In the genomic region with DNA sequence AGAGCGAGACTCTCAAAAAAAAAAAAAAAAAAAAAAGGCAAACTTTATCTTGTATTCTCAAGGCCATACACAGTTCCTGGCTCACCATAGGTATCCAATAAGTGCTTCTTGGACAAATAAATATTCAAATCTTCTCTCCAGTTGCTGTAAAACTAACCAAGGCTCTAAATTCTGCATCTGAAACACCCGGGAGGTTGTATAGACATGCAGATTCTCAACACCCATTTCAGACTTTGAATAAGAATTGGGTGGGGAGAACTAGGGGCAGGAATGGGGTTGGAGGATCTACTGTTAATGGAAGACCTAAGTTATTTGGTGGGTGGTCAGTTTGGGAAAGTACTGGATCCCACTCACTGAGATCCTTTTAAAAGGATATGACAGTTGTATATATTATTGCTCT, we compare ENCODE assay signal across 1 cellular context.
TF ChIP-seq lines count a peak whose summit lies in the region.

No MANE protein-coding gene starts in this region.

TF ChIP-seq in H1, 55 proteins besides CTCF, POLR2A, EP300 and RAD21:
- TF ChIP-seq GTF2F1 (IDR thresholded peaks at IDR 0.05; ENCODE audit: borderline replicate concordance, low read depth, low read length) = no peak
- no peak for TF ChIP-seq RBBP5 (IDR thresholded peaks at IDR 0.05; ENCODE audit: borderline replicate concordance, low read depth, low read length)
- TF ChIP-seq ASH2L (IDR thresholded peaks at IDR 0.05; ENCODE audit: low read length) = no peak
- TF ChIP-seq SP2 (IDR thresholded peaks at IDR 0.05; ENCODE audit: low read length) = no peak
- TF ChIP-seq TEAD4 (IDR thresholded peaks at IDR 0.05; ENCODE audit: low read depth, low read length) = no peak
- TF ChIP-seq ZNF274 (IDR thresholded peaks at IDR 0.05; ENCODE audit: borderline replicate concordance, extremely low read depth, low read length) = no peak
- no peak for TF ChIP-seq NANOG (IDR thresholded peaks at IDR 0.05; ENCODE audit: insufficient read depth, low read depth, low read length, poor library complexity, severe bottlenecking)
- peak; percentile 68 for TF ChIP-seq CHD7 (IDR thresholded peaks at IDR 0.05; ENCODE audit: insufficient replicate concordance, low read length)
- TF ChIP-seq POLR2AphosphoS5 (IDR thresholded peaks at IDR 0.05; ENCODE audit: low read depth, low read length) = no peak
- no peak for TF ChIP-seq KDM4A (IDR thresholded peaks at IDR 0.05; ENCODE audit: low read depth, low read length, severe bottlenecking)
- TF ChIP-seq PHF8 (conservative IDR thresholded peaks at IDR 0.05; ENCODE audit: low read depth, low read length) = no peak
- TF ChIP-seq SUZ12 (IDR thresholded peaks at IDR 0.05; ENCODE audit: low read length) = no peak
- TF ChIP-seq JUN (IDR thresholded peaks at IDR 0.05; ENCODE audit: low read depth, low read length) = no peak
- TF ChIP-seq BCL11A (IDR thresholded peaks at IDR 0.05; ENCODE audit: low read depth in 2 of 2, low read length in 2 of 2) = peak in 1 of 2 experiments; percentile 72
- TF ChIP-seq SAP30 (IDR thresholded peaks at IDR 0.05; ENCODE audit: insufficient read depth, insufficient replicate concordance, low read length) = no peak
- no peak for TF ChIP-seq CHD2 (IDR thresholded peaks at IDR 0.05; ENCODE audit: low read length)
- TF ChIP-seq POU5F1 (IDR thresholded peaks at IDR 0.05; ENCODE audit: low read depth, low read length) = peak; percentile 78; the same call in 1 of the 2 replicates
- TF ChIP-seq CTBP2 (IDR thresholded peaks at IDR 0.05; ENCODE audit: borderline replicate concordance, insufficient read depth, insufficient read length, low read length) = no peak
- TF ChIP-seq SP4 (IDR thresholded peaks at IDR 0.05; ENCODE audit: low read length) = no peak
- no peak for TF ChIP-seq TBP (IDR thresholded peaks at IDR 0.05; ENCODE audit: low read depth, low read length)
- TF ChIP-seq, protein P1, sequence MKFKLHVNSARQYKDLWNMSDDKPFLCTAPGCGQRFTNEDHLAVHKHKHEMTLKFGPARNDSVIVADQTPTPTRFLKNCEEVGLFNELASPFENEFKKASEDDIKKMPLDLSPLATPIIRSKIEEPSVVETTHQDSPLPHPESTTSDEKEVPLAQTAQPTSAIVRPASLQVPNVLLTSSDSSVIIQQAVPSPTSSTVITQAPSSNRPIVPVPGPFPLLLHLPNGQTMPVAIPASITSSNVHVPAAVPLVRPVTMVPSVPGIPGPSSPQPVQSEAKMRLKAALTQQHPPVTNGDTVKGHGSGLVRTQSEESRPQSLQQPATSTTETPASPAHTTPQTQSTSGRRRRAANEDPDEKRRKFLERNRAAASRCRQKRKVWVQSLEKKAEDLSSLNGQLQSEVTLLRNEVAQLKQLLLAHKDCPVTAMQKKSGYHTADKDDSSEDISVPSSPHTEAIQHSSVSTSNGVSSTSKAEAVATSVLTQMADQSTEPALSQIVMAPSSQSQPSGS (IDR thresholded peaks at IDR 0.05; ENCODE audit: low read length) = no peak
- no peak for TF ChIP-seq KDM5A (IDR thresholded peaks at IDR 0.05; ENCODE audit: low read length)
- TF ChIP-seq NRF1 (IDR thresholded peaks at IDR 0.05; ENCODE audit: low read depth, low read length) = no peak
- TF ChIP-seq BACH1 (IDR thresholded peaks at IDR 0.05; ENCODE audit: low read length) = no peak
- TF ChIP-seq SIX5 (IDR thresholded peaks at IDR 0.05; ENCODE audit: low read depth, low read length) = no peak
- TF ChIP-seq CBX5 (IDR thresholded peaks at IDR 0.05; ENCODE audit: low read depth, low read length) = no peak
- TF ChIP-seq ATF3 (IDR thresholded peaks at IDR 0.05; ENCODE audit: insufficient read depth, low read depth, low read length) = no peak
- TF ChIP-seq KDM1A (IDR thresholded peaks at IDR 0.05; ENCODE audit: borderline replicate concordance, low read length) = no peak
- no peak for TF ChIP-seq EGR1 (IDR thresholded peaks at IDR 0.05; ENCODE audit: borderline replicate concordance, low read depth, low read length)
- TF ChIP-seq HDAC2 (IDR thresholded peaks at IDR 0.05; ENCODE audit: borderline replicate concordance in 1 of 2, low read depth in 2 of 2, low read length in 2 of 2) = 0 out of 4 replicates have a peak, but pooled peaks of 1 of the 2 experiments have one; percentile 79
- no peak for TF ChIP-seq MAX (IDR thresholded peaks at IDR 0.05)
- TF ChIP-seq RNF2 (IDR thresholded peaks at IDR 0.05; ENCODE audit: borderline replicate concordance, low read depth, low read length, missing control alignments, poor library complexity, severe bottlenecking) = no peak
TF ChIP-seq in H1: peak in this region for 4.
